15 cellular contexts compared by ENCODE assay signal in genomic region chr16:57148481-57148880, GRCh38. TPM values are rescaled to one million over a fixed set of nuclear protein-coding genes. Genes with fewer than 3 reads are reported as not detected.
DNase-seq lines count a peak whose midpoint lies in the region; ATAC-seq and TF ChIP-seq lines count a peak whose summit lies in the region.
"Had no signal": no experiment of that assay in that cellular context is flagged by ENCODE, and none has a peak within 500 bp of the region (broad histone marks: within the 10 kb centered on the region; RNA-seq: fewer than 3 reads in every experiment).

No MANE protein-coding gene starts in this region.

- no peaks in the 10 kb centered on the region for H4K20me1 ChIP-seq in GM23248 (ENCODE audit: insufficient read depth)

- H3K27me3 ChIP-seq in GM23248 (replicated peaks; ENCODE audit: insufficient read depth), result no peaks in the 10 kb centered on the region
- no peaks in the 10 kb centered on the region for H3K27me3 ChIP-seq in layer of hippocampus (ENCODE audit: control insufficient read depth, insufficient read depth, low read length)
- no peaks in the 10 kb centered on the region for H3K27me3 ChIP-seq in spleen (replicated peaks in 1 of 7)
- H3K27me3 ChIP-seq: right lobe of liver had no signal

- H3K9me3 ChIP-seq in GM23248 (ENCODE audit: low read depth) (no peaks in the 10 kb centered on the region), SK-N-MC (ENCODE audit: low read depth, low read length) (no peaks in the 10 kb centered on the region), spleen (no peaks in the 10 kb centered on the region)
- H3K9me3 ChIP-seq: right lobe of liver, thoracic aorta had no signal

- H3K9ac ChIP-seq in GM23248 (peak overlapping the region; percentile 47; the same call in 1 of the 2 replicates), SK-N-MC (ENCODE audit: insufficient read length) (no peak overlapping the region)

- intact Hi-C loops in spleen (cut with DNase I; ENCODE audit: low total_unique reads), result no loop called here

- no peaks in the 10 kb centered on the region for H3K79me2 ChIP-seq in GM23248 (ENCODE audit: insufficient read depth)

- H3K36me3 ChIP-seq in GM23248 (ENCODE audit: low read depth) (peaks cover 8% of the 10 kb centered on the region; the same call in 1 of the 2 replicates), SK-N-MC (ENCODE audit: insufficient read depth, low read length) (no peaks in the 10 kb centered on the region; the same call in 1 of the 2 replicates), spleen (peaks cover 0 to 73% (median 16%) of the 10 kb centered on the region in 6 donors)

- no peak for TF ChIP-seq POLR2A in spleen (IDR thresholded peaks at IDR 0.05)

- H3K4me3 ChIP-seq in GM23248, result no peak overlapping the region
- H3K4me3 ChIP-seq in SK-N-MC, result no peak overlapping the region
- H3K4me3 ChIP-seq in spleen, result no peak overlapping the region
- H3K4me3 ChIP-seq: right lobe of liver, thoracic aorta had no signal

- TF ChIP-seq CTCF in spleen (IDR thresholded peaks at IDR 0.05 in 8 of 11, conservative IDR thresholded peaks at IDR 0.05 in 3 of 11), result no peak

- peaks cover 13% of the 10 kb centered on the region for H3K4me1 ChIP-seq in GM23248 (ENCODE audit: insufficient read depth)
- H3K4me1 ChIP-seq in spleen, result peaks cover 18 to 71% (median 42%) of the 10 kb centered on the region in 6 donors
- H3K4me1 ChIP-seq: right lobe of liver had no signal

- peaks cover 14% of the 10 kb centered on the region for H3F3A ChIP-seq in GM23248 (ENCODE audit: insufficient read depth)

- H3K27ac ChIP-seq in GM23248 (peak overlapping the region; percentile 75), SK-N-MC (peak overlapping the region; percentile 87), layer of hippocampus (ENCODE audit: low read depth, low read length) (peak overlapping the region; percentile 41), spleen (peak overlapping the region in 5 of 8 donors; percentile 23 to 77 (median 48))
- H3K27ac ChIP-seq: thoracic aorta had no signal

- no peak for ATAC-seq in GM19463 (IDR thresholded peaks at IDR 0.05; ENCODE audit: unreplicated experiment)
- ATAC-seq: Panc1 had no signal

- in situ Hi-C loops in GM23248 (cut with MboI), result no loop called here

- WGBS in GM23248 (ENCODE audit: low coverage in 1 of 2, low lambda C conversion rate in 2 of 2, missing lambda C conversion rate in 2 of 2), 2 experiments, result 96 to 98% methylated on average over 6 of the region's 6 CpGs
- WGBS in spleen, 5 donors, result 95 to 97% (median 96%) methylated on average over 6 of the region's 6 CpGs

- DNase-seq in GM23248, result no peak
- DNase-seq in SK-N-MC (ENCODE audit: low read depth, low spot score), result no peak
- DNase-seq in spleen, result peak; percentile 38
- DNase-seq in anterior cingulate cortex (lab: John Stamatoyannopoulos, UW), result no peak
- no peak for DNase-seq in stimulated activated CD4-positive, alpha-beta T cell treated with anti-CD3 and anti-CD28 coated beads, Interleukin-12 subunit alpha, Interleukin-12 subunit beta, amount 100 ng/mL, for 4 hours
- DNase-seq in activated naive CD4-positive, alpha-beta T cell (lab: John Stamatoyannopoulos, UW), result no peak
- DNase-seq: activated CD4-positive, alpha-beta memory T cell treated with anti-CD3 and anti-CD28 coated beads for 36 hours; activated gamma-delta T cell treated with Interleukin-2 at 50 U/mL for 16 hours; NCI-H146; NCI-H524 treated with DMSO at 0.1 percent for 48 hours had no signal

- no peaks in the 10 kb centered on the region for H3K9me2 ChIP-seq in GM23248 (ENCODE audit: insufficient read depth)

- H2AFZ ChIP-seq in GM23248, result no peak overlapping the region

- H3K4me2 ChIP-seq in GM23248 (ENCODE audit: unreplicated experiment), result peak overlapping the region; percentile 30

RNA-seq across cellular contexts. Expression of gene PSME3IP1, which starts 37.4 kb away (rescaled TPM):
- 39.7 and 42.2 TPM in 2 replicates for total RNA-seq in GM23248 (2014; rRNA removed; shearing (Covaris generic))
- 58.9 and 67.7 TPM in 2 replicates for polyA plus RNA-seq in GM23248 (2016; fragmentation: Nextera tagmentation; extraction: Ambion mirVana)
- 100 to 1,000 TPM in 3 of 7 donors, 10 to 100 TPM in 4; 75.8 to 128 (median 99.8) TPM for total RNA-seq in spleen
- 10 to 100 TPM; 64.6 to 92.3 (median 66.7) TPM for polyA plus RNA-seq in spleen

RNA-seq across cellular contexts. Expression of gene RSPRY1, which starts 37.6 kb away (rescaled TPM):
- 34.7 and 42.7 TPM in 2 replicates for total RNA-seq in GM23248 (2014; rRNA removed; shearing (Covaris generic))
- polyA plus RNA-seq in GM23248 (2016; fragmentation: Nextera tagmentation; extraction: Ambion mirVana) (39.1 and 43.9 TPM in 2 replicates), spleen (1 to 10 TPM; 7.3 to 9.1 (median 8.3) TPM)
- 10 to 100 TPM; 28.4 to 38.8 (median 31.1) TPM for total RNA-seq in spleen

RNA-seq across cellular contexts. Expression of gene CPNE2, which starts 56.1 kb away (rescaled TPM):
- 7.3 and 13.9 TPM in 2 replicates for total RNA-seq in GM23248 (2014; rRNA removed; shearing (Covaris generic))
- 9.0 and 11.6 TPM in 2 replicates for polyA plus RNA-seq in GM23248 (2016; fragmentation: Nextera tagmentation; extraction: Ambion mirVana)
- total RNA-seq in spleen, result 10 to 100 TPM; 25.2 to 46.5 (median 34.8) TPM
- polyA plus RNA-seq in spleen, result 10 to 100 TPM; 13.3 to 29.0 (median 21.7) TPM
